In genomic region chr14:104333903-104334811, GRCh38 we compare ENCODE assay signal across 23 cellular contexts.
DNase-seq lines count a peak whose midpoint lies in the region; ATAC-seq and TF ChIP-seq lines count a peak whose summit lies in the region.
"Had no signal": no experiment of that assay in that cellular context is flagged by ENCODE, and none has a peak within 500 bp of the region (broad histone marks: within the 10 kb centered on the region; RNA-seq: fewer than 3 reads in every experiment).

No MANE protein-coding gene starts in this region.

- intact Hi-C loops in cardiac septum (cut with DNase I): no loop called here
- intact Hi-C loops in left ventricle myocardium inferior (cut with micrococcal nuclease): no loop called here

- no peak overlapping the region for H3K4me3 Mint-ChIP-seq in osteocyte (ENCODE audit: unreplicated experiment)
- H3K4me3 Mint-ChIP-seq: activated naive CD4-positive, alpha-beta T cell treated with anti-CD3 and anti-CD28 coated beads, Interleukin-2, amount 50 U/mL, for 24 hours; activated T-helper 1 cell treated with anti-CD3 and anti-CD28 coated beads, Interleukin-12 subunit alpha, Interleukin-12 subunit beta, Interleukin-2, Interleukin-4 antibody, amounts not matched to agents 30 ng/mL and 10 ng/mL and 1 ng/mL, durations not matched to agents 14 hours and 24 hours and 36 hours; T-helper 1 cell treated with Interleukin-12 subunit alpha and Interleukin-12 subunit beta and Interleukin-4 antibody, amounts not matched to agents 30 μg/mL and 1 μg/mL, for 36 hours had no signal

- H3K9me3 Mint-ChIP-seq in osteocyte (ENCODE audit: unreplicated experiment): peaks cover 26% of the 10 kb centered on the region

- H3K9me3 ChIP-seq in left ventricle myocardium inferior (replicated peaks): peaks cover 49% of the 10 kb centered on the region
- H3K9me3 ChIP-seq: Caco-2, neutrophil had no signal

- H3K4me1 ChIP-seq in left ventricle myocardium inferior: no peaks in the 10 kb centered on the region
- H3K4me1 ChIP-seq: breast epithelium, Caco-2, heart left ventricle had no signal

- no peak overlapping the region for H3K4me3 ChIP-seq in left ventricle myocardium inferior
- H3K4me3 ChIP-seq: breast epithelium, heart left ventricle, SK-N-MC had no signal

- no peak overlapping the region for H3K27ac Mint-ChIP-seq in osteocyte (ENCODE audit: unreplicated experiment)
- H3K27ac Mint-ChIP-seq: activated naive CD4-positive, alpha-beta T cell treated with anti-CD3 and anti-CD28 coated beads, Interleukin-2, amount 50 U/mL, for 24 hours; activated T-helper 1 cell treated with anti-CD3 and anti-CD28 coated beads, Interleukin-12 subunit alpha, Interleukin-12 subunit beta, Interleukin-2, Interleukin-4 antibody, amounts not matched to agents 30 ng/mL and 10 ng/mL and 1 ng/mL, durations not matched to agents 14 hours and 24 hours and 36 hours; T-helper 1 cell treated with Interleukin-12 subunit alpha and Interleukin-12 subunit beta and Interleukin-4 antibody, amounts not matched to agents 30 μg/mL and 1 μg/mL, for 36 hours had no signal

- ATAC-seq in HG02763 (IDR thresholded peaks at IDR 0.05; ENCODE audit: unreplicated experiment): no peak

- peak; percentile 59 for DNase-seq in cardiac septum (ENCODE audit: low spot score)
- no peak for DNase-seq in left ventricle myocardium inferior
- DNase-seq in islet precursor cell: peak; percentile 37
- peak; percentile 81 for DNase-seq in osteocyte (ENCODE audit: extremely low spot score, unreplicated experiment)
- DNase-seq in activated CD4-positive, CD25-positive, alpha-beta regulatory T cell treated with anti-CD3 and anti-CD28 coated beads, Interleukin-2, amount 50 U/mL, for 72 hours: no peak
- DNase-seq in GM19238 (ENCODE audit: insufficient read length, low spot score): no peak
- no peak for DNase-seq in glomerular visceral epithelial cell (ENCODE audit: extremely low spot score)
- DNase-seq: Caco-2; effector memory CD4-positive, alpha-beta T cell; heart left ventricle; IMR-90; kidney glomerular epithelial cell; NCI-H1048; NCI-H1930; NCI-H526 treated with DMSO at 0.1 percent for 48 hours; trophoblast cell had no signal

- H3K27me3 Mint-ChIP-seq in osteocyte (ENCODE audit: unreplicated experiment): no peaks in the 10 kb centered on the region
- H3K27me3 Mint-ChIP-seq: activated naive CD4-positive, alpha-beta T cell treated with anti-CD3 and anti-CD28 coated beads, Interleukin-2, amount 50 U/mL, for 24 hours had no signal

- no peaks in the 10 kb centered on the region for H3K4me1 Mint-ChIP-seq in osteocyte (ENCODE audit: unreplicated experiment)
- H3K4me1 Mint-ChIP-seq: activated naive CD4-positive, alpha-beta T cell treated with anti-CD3 and anti-CD28 coated beads, Interleukin-2, amount 50 U/mL, for 24 hours had no signal

- TF ChIP-seq CTCF in left ventricle myocardium inferior (IDR thresholded peaks at IDR 0.05; ENCODE audit: borderline replicate concordance): no peak
- TF ChIP-seq CTCF in osteocyte (IDR thresholded peaks at IDR 0.05): no peak

- H3K36me3 Mint-ChIP-seq in osteocyte (ENCODE audit: unreplicated experiment): no peaks in the 10 kb centered on the region

- peaks cover 47% of the 10 kb centered on the region for H3K27me3 ChIP-seq in left ventricle myocardium inferior (ENCODE audit: low read depth)
- H3K27me3 ChIP-seq: neutrophil had no signal

- H3K36me3 ChIP-seq in left ventricle myocardium inferior: no peaks in the 10 kb centered on the region
- H3K36me3 ChIP-seq: breast epithelium, heart left ventricle, neutrophil had no signal

- H3K27ac ChIP-seq in left ventricle myocardium inferior (replicated peaks): no peak overlapping the region
- H3K27ac ChIP-seq: breast epithelium, heart left ventricle, neutrophil, SK-N-MC had no signal

Comparison
In these comparisons a context has a peak if more than half of its experiments do, and no peak if none do; other contexts are left out.
1. DNase-seq: peak in cardiac septum (single experiment), islet precursor cell (single experiment) and osteocyte (single experiment); none in left ventricle myocardium inferior (single experiment), activated CD4-positive, CD25-positive, alpha-beta regulatory T cell treated with anti-CD3 and anti-CD28 coated beads, Interleukin-2, amount 50 U/mL, for 72 hours (single experiment), GM19238 (single experiment) and glomerular visceral epithelial cell (single experiment).